ENCODE assay signal across 1 cellular context in genomic region chr13:41423259-41423658, GRCh38. TPM values are rescaled to one million over a fixed set of nuclear protein-coding genes. Genes with fewer than 3 reads are reported as not detected.
"Had no signal": no experiment of that assay in that cellular context is flagged by ENCODE, and none has a peak within 500 bp of the region (broad histone marks: within the 10 kb centered on the region; RNA-seq: fewer than 3 reads in every experiment).

No MANE protein-coding gene starts in this region.

RNA-seq across cellular contexts. Expression of gene RGCC, which starts 34.1 kb away (rescaled TPM):
- total RNA-seq: progenitor cell of endocrine pancreas had no signal
